ENCODE assay signal across 17 cellular contexts in genomic region chr2:143514413-143514812, GRCh38.
DNase-seq lines count a peak whose midpoint lies in the region; ATAC-seq lines count a peak whose summit lies in the region.
"Had no signal": no experiment of that assay in that cellular context is flagged by ENCODE, and none has a peak within 500 bp of the region (broad histone marks: within the 10 kb centered on the region; RNA-seq: fewer than 3 reads in every experiment).

No MANE protein-coding gene starts in this region.

- DNase-seq in NCI-H2171 treated with DMSO at 0.1 percent for 48 hours (lab: John Stamatoyannopoulos, UW) (peak; percentile 23), NCI-H2171 (lab: John Stamatoyannopoulos, UW) (no peak), fibroblast of peridontal ligament (ENCODE audit: extremely low read depth) (peak; percentile 56), mesendoderm (no peak)
- no peak for DNase-seq in stimulated activated effector memory CD8-positive, alpha-beta T cell treated with anti-CD3 and anti-CD28 coated beads, Interleukin-12 subunit alpha, Interleukin-12 subunit beta, amount 100 ng/mL, for 72 hours (ENCODE audit: low spot score in 2 of 2)
- DNase-seq in stimulated activated naive CD8-positive, alpha-beta T cell treated with anti-CD3 and anti-CD28 coated beads, Interleukin-15, amount 100 ng/mL, for 72 hours: no peak
- DNase-seq: C1 segment of cervical spinal cord, DMS 273 treated with DMSO at 0.1 percent for 48 hours, Kasumi-1, NCI-H1436, NCI-H2029 treated with DMSO at 0.1 percent for 48 hours, NCI-H2227 treated with DMSO at 0.1 percent for 48 hours, NCI-H526 treated with DMSO at 0.1 percent for 48 hours, OCI-M1 had no signal

- no peak overlapping the region for H3K4me3 ChIP-seq in mesendoderm (ENCODE audit: low read length)

- no peak overlapping the region for H2BK120ac ChIP-seq in mesendoderm (ENCODE audit: low read depth, low read length)

- no peaks in the 10 kb centered on the region for H3K36me3 ChIP-seq in mesendoderm (ENCODE audit: control insufficient read depth, insufficient read depth, low read length)

- H3K18ac ChIP-seq in mesendoderm (ENCODE audit: low read length): no peak overlapping the region

- H2AK5ac ChIP-seq in mesendoderm (ENCODE audit: low read length): no peak overlapping the region

- no peak overlapping the region for H3K27ac ChIP-seq in mesendoderm (ENCODE audit: low read depth, low read length)
- H3K27ac ChIP-seq: 22Rv1 had no signal

- H3K23ac ChIP-seq in mesendoderm (ENCODE audit: low read length): no peak overlapping the region

- no peaks in the 10 kb centered on the region for H3K79me2 ChIP-seq in mesendoderm (ENCODE audit: control insufficient read depth, insufficient read depth, low read length)

- WGBS in mesendoderm (ENCODE audit: extremely low coverage, insufficient coverage, low lambda C conversion rate): no CpG with 5 or more reads among the region's 1 CpG

- peaks cover 21% of the 10 kb centered on the region for H3K4me1 Mint-ChIP-seq in activated T-helper 17 cell treated with anti-CD3 and anti-CD28 coated beads, Interleukin-2, amount 50 U/mL, for 72 hours
- H3K4me1 Mint-ChIP-seq in stimulated activated effector memory CD8-positive, alpha-beta T cell treated with anti-CD3 and anti-CD28 coated beads, Interleukin-12 subunit alpha, Interleukin-12 subunit beta, amount 100 ng/mL, for 72 hours: peaks cover 34% of the 10 kb centered on the region
- H3K4me1 Mint-ChIP-seq in stimulated activated naive CD8-positive, alpha-beta T cell treated with anti-CD3 and anti-CD28 coated beads, Interleukin-15, amount 100 ng/mL, for 72 hours: peaks cover 11% of the 10 kb centered on the region

- H3K9ac ChIP-seq in mesendoderm (ENCODE audit: low read length): no peak overlapping the region

- H3K4me1 ChIP-seq in mesendoderm (ENCODE audit: control insufficient read depth, low read depth, low read length): no peaks in the 10 kb centered on the region

- H3K27me3 ChIP-seq in mesendoderm (ENCODE audit: insufficient read depth, low read length, poor library complexity): no peaks in the 10 kb centered on the region

- H3K27ac Mint-ChIP-seq in activated T-helper 17 cell treated with anti-CD3 and anti-CD28 coated beads, Interleukin-2, amount 50 U/mL, for 72 hours: no peak overlapping the region
- H3K27ac Mint-ChIP-seq in stimulated activated effector memory CD8-positive, alpha-beta T cell treated with anti-CD3 and anti-CD28 coated beads, Interleukin-12 subunit alpha, Interleukin-12 subunit beta, amount 100 ng/mL, for 72 hours: peak overlapping the region; percentile 26
- H3K27ac Mint-ChIP-seq in stimulated activated naive CD8-positive, alpha-beta T cell treated with anti-CD3 and anti-CD28 coated beads, Interleukin-15, amount 100 ng/mL, for 72 hours: peak overlapping the region in 1 of 2 donors; percentile 50

- H3K27me3 Mint-ChIP-seq in activated T-helper 17 cell treated with anti-CD3 and anti-CD28 coated beads, Interleukin-2, amount 50 U/mL, for 72 hours: no peaks in the 10 kb centered on the region
- H3K27me3 Mint-ChIP-seq in stimulated activated naive CD8-positive, alpha-beta T cell treated with anti-CD3 and anti-CD28 coated beads, Interleukin-15, amount 100 ng/mL, for 72 hours: no peaks in the 10 kb centered on the region

- H4K8ac ChIP-seq in mesendoderm (ENCODE audit: low read depth, low read length): no peak overlapping the region

- H4K5ac ChIP-seq in mesendoderm (ENCODE audit: low read length): no peak overlapping the region

- H3K79me1 ChIP-seq in mesendoderm (ENCODE audit: low read length): no peaks in the 10 kb centered on the region

- peaks cover 91% of the 10 kb centered on the region for H3K36me3 Mint-ChIP-seq in activated T-helper 17 cell treated with anti-CD3 and anti-CD28 coated beads, Interleukin-2, amount 50 U/mL, for 72 hours (ENCODE audit: low read depth)
- peaks cover 15% of the 10 kb centered on the region for H3K36me3 Mint-ChIP-seq in stimulated activated effector memory CD8-positive, alpha-beta T cell treated with anti-CD3 and anti-CD28 coated beads, Interleukin-12 subunit alpha, Interleukin-12 subunit beta, amount 100 ng/mL, for 72 hours

- ATAC-seq in activated T-helper 17 cell treated with anti-CD3 and anti-CD28 coated beads, Interleukin-2, amount 50 U/mL, for 72 hours (replicated peaks): peak; percentile 51
- peak; percentile 78 for ATAC-seq in stimulated activated effector memory CD8-positive, alpha-beta T cell treated with anti-CD3 and anti-CD28 coated beads, Interleukin-12 subunit alpha, Interleukin-12 subunit beta, amount 100 ng/mL, for 72 hours
- ATAC-seq in HG02885 (IDR thresholded peaks at IDR 0.05; ENCODE audit: poor library complexity, unreplicated experiment): no peak
- ATAC-seq in stimulated activated naive CD8-positive, alpha-beta T cell treated with anti-CD3 and anti-CD28 coated beads, Interleukin-15, amount 100 ng/mL, for 72 hours: no peak

- no peak overlapping the region for H3K56ac ChIP-seq in mesendoderm (ENCODE audit: low read length)

- H3K4ac ChIP-seq in mesendoderm (ENCODE audit: low read depth, low read length): no peak overlapping the region

- no peak overlapping the region for H2BK5ac ChIP-seq in mesendoderm (ENCODE audit: low read length)

- H3K9me3 Mint-ChIP-seq in activated T-helper 17 cell treated with anti-CD3 and anti-CD28 coated beads, Interleukin-2, amount 50 U/mL, for 72 hours: no peaks in the 10 kb centered on the region
- H3K9me3 Mint-ChIP-seq in stimulated activated effector memory CD8-positive, alpha-beta T cell treated with anti-CD3 and anti-CD28 coated beads, Interleukin-12 subunit alpha, Interleukin-12 subunit beta, amount 100 ng/mL, for 72 hours: no peaks in the 10 kb centered on the region
- no peaks in the 10 kb centered on the region for H3K9me3 Mint-ChIP-seq in stimulated activated naive CD8-positive, alpha-beta T cell treated with anti-CD3 and anti-CD28 coated beads, Interleukin-15, amount 100 ng/mL, for 72 hours

- no peak overlapping the region for H3K4me2 ChIP-seq in mesendoderm (ENCODE audit: low read length)

- H3K4me3 Mint-ChIP-seq in activated T-helper 17 cell treated with anti-CD3 and anti-CD28 coated beads, Interleukin-2, amount 50 U/mL, for 72 hours: no peak overlapping the region
- no peak overlapping the region for H3K4me3 Mint-ChIP-seq in stimulated activated effector memory CD8-positive, alpha-beta T cell treated with anti-CD3 and anti-CD28 coated beads, Interleukin-12 subunit alpha, Interleukin-12 subunit beta, amount 100 ng/mL, for 72 hours
- no peak overlapping the region for H3K4me3 Mint-ChIP-seq in stimulated activated naive CD8-positive, alpha-beta T cell treated with anti-CD3 and anti-CD28 coated beads, Interleukin-15, amount 100 ng/mL, for 72 hours

- no peak overlapping the region for H2BK15ac ChIP-seq in mesendoderm (replicated peaks; ENCODE audit: low read depth)

Comparison
In these comparisons a context has a peak if more than half of its experiments do, and no peak if none do; other contexts are left out.
1. DNase-seq: peak in NCI-H2171 treated with DMSO at 0.1 percent for 48 hours (single experiment) and fibroblast of peridontal ligament (single experiment); none in NCI-H2171 (single experiment), stimulated activated effector memory CD8-positive, alpha-beta T cell treated with anti-CD3 and anti-CD28 coated beads, Interleukin-12 subunit alpha, Interleukin-12 subunit beta, amount 100 ng/mL, for 72 hours (0 of 2), mesendoderm (single experiment) and stimulated activated naive CD8-positive, alpha-beta T cell treated with anti-CD3 and anti-CD28 coated beads, Interleukin-15, amount 100 ng/mL, for 72 hours (0 of 2).
2. ATAC-seq: peak in activated T-helper 17 cell treated with anti-CD3 and anti-CD28 coated beads, Interleukin-2, amount 50 U/mL, for 72 hours (single experiment) and stimulated activated effector memory CD8-positive, alpha-beta T cell treated with anti-CD3 and anti-CD28 coated beads, Interleukin-12 subunit alpha, Interleukin-12 subunit beta, amount 100 ng/mL, for 72 hours (single experiment); none in HG02885 (single experiment) and stimulated activated naive CD8-positive, alpha-beta T cell treated with anti-CD3 and anti-CD28 coated beads, Interleukin-15, amount 100 ng/mL, for 72 hours (single experiment).